8 cellular contexts compared by ENCODE assay signal in genomic region chr10:30637881-30638467, GRCh38.
DNase-seq lines count a peak whose midpoint lies in the region; ATAC-seq and TF ChIP-seq lines count a peak whose summit lies in the region.

No MANE protein-coding gene starts in this region.

- peak; percentile 97 for ATAC-seq in SK-N-SH treated with all-trans-retinoic acid at 6 μM for 48 hours

- DNase-seq in ACHN (peak; percentile 75), GM04504 (ENCODE audit: low read depth) (peak; percentile 70), foreskin melanocyte (peak; percentile 6), NCI-H524 (lab: John Stamatoyannopoulos, UW) (no peak), GM13976 (ENCODE audit: low spot score) (no peak), NCI-H446 treated with DMSO at 0.1 percent for 48 hours (lab: John Stamatoyannopoulos, UW) (no peak), D341Med (ENCODE audit: low spot score) (no peak)

- in situ Hi-C loops in ACHN (cut with HindIII; ENCODE audit: low pct_ligation_motif_present, low pct_unique_long_range_greater_than_20kb, low sequenced_read_pairs) (no loop called here), GM13976 (cut with MboI; ENCODE audit: low sequenced_read_pairs, unreplicated experiment) (no loop called here)

- no peak for TF ChIP-seq CTCF in GM13976 (IDR thresholded peaks at IDR 0.05; ENCODE audit: borderline replicate concordance, control extremely low read depth, extremely low read depth, insufficient read depth, missing control alignments)

TF ChIP-seq in SK-N-SH treated with all-trans-retinoic acid at 6 μM for 48 hours, 23 proteins besides CTCF, POLR2A, EP300 and RAD21:
- no peak for TF ChIP-seq TOX (CRISPR knock-in tag; IDR thresholded peaks at IDR 0.05; ENCODE audit: borderline replicate concordance)
- TF ChIP-seq OSR1 (CRISPR knock-in tag; IDR thresholded peaks at IDR 0.05): no peak

Comparison
In these comparisons a context has a peak if more than half of its experiments do, and no peak if none do; other contexts are left out.
1. DNase-seq: peak in ACHN (single experiment), GM04504 (single experiment) and foreskin melanocyte (single experiment); none in NCI-H524 (0 of 2), GM13976 (single experiment), NCI-H446 treated with DMSO at 0.1 percent for 48 hours (single experiment) and D341Med (single experiment).